In the genomic region with DNA sequence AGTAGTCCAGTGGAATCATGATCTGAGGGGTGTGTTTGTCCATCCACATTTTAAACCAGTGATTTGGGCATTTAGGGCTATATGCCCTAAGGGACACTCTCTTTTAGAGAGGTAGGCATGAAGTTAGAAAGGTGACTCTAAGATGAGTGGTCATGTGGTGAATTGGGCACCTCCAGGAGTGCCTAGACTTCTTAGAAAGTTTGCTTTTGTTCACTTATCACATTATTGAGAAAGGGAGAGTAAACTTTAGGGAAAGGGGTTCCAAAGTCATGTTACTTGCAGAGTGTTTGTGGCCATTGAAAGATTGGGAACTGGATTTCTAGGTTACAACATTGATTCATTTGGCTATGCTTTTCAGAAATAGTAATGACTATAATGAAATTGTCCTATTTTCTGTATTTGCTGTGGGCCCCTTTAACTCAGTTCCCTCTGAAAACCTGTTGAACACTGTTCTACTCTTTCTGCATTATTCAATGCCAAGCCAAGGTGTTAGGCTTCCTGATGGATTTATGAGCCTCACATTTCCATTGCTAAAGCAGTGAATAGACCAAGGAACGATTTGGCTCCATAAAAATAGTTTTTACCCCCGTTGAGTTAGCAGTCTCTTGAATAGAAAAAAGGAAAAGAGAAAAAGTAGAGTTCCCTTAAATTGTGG, we compare ENCODE assay signal across 21 cellular contexts.
DNase-seq lines count a peak whose midpoint lies in the region; ATAC-seq and TF ChIP-seq lines count a peak whose summit lies in the region.
"Had no signal": no experiment of that assay in that cellular context is flagged by ENCODE, and none has a peak within 500 bp of the region (broad histone marks: within the 10 kb centered on the region; RNA-seq: fewer than 3 reads in every experiment).

No MANE protein-coding gene starts in this region.

- H3K27me3 Mint-ChIP-seq in WTC11 (ENCODE audit: low read depth), result no peaks in the 10 kb centered on the region
- H3K27me3 Mint-ChIP-seq in mesothelial cell of epicardium (ENCODE audit: low read depth), result no peaks in the 10 kb centered on the region

- H3K9me3 Mint-ChIP-seq in WTC11 (no peaks in the 10 kb centered on the region), mesothelial cell of epicardium (no peaks in the 10 kb centered on the region)
- H3K9me3 Mint-ChIP-seq: HFFc6 had no signal

- WGBS in psoas muscle, 3 donors, result 9 to 22% (median 21%) methylated on average over 2 of the region's 2 CpGs

- H3K36me3 ChIP-seq in HEK293 (ENCODE audit: control insufficient read depth in 2 of 2, insufficient read depth in 1 of 2, low read length in 2 of 2) (no peaks in the 10 kb centered on the region), psoas muscle (ENCODE audit: insufficient read depth in 1 of 2, low read depth in 1 of 2) (no peaks in the 10 kb centered on the region)
- H3K36me3 ChIP-seq: SJSA1 had no signal

- H3K4me1 ChIP-seq in HEK293 (ENCODE audit: control insufficient read depth, insufficient read depth, low read length), result peaks cover 17% of the 10 kb centered on the region
- H3K4me1 ChIP-seq in psoas muscle, result peaks cover 57% of the 10 kb centered on the region
- H3K4me1 ChIP-seq: SJSA1 had no signal

- no peaks in the 10 kb centered on the region for H3K27me3 ChIP-seq in psoas muscle (ENCODE audit: insufficient read depth in 3 of 3, low read length in 2 of 3)
- H3K27me3 ChIP-seq: SJSA1 had no signal

- H3K27ac Mint-ChIP-seq in WTC11 (peak overlapping the region; percentile 76), mesothelial cell of epicardium (peak overlapping the region; percentile 74)
- H3K27ac Mint-ChIP-seq: HFFc6 had no signal

- CTCF ChIA-PET in HEK293 (lab: Yijun Ruan, JAX), result no interaction called here
- CTCF ChIA-PET in WTC11 (lab: Charles Lee), result interaction anchor here (0.6 to 0.7 kb wide), 2 partner anchors 95 to 206 kb away, joined by 3 read pairs; no protein-coding TSS in a partner anchor

- ATAC-seq in WTC11 (no peak), psoas muscle (no peak)
- ATAC-seq: PC-3 had no signal

- no peak overlapping the region for H3K27ac ChIP-seq in HEK293 (ENCODE audit: extremely low read depth, low read depth, low read length)
- H3K27ac ChIP-seq in psoas muscle, result peak overlapping the region; percentile 34
- H3K27ac ChIP-seq: GM23248, RWPE1, SJSA1 had no signal

- intact Hi-C loops in psoas muscle (cut with DNase I), result loop anchor here in 1 of 2 donors (5.0 kb wide), 1 partner anchor 168 kb away; the partner anchor contains the start of gene PTPRG

- no peak for TF ChIP-seq CTCF in HEK293 (tag by site-specific recombination; IDR thresholded peaks at IDR 0.05)
- no peak for TF ChIP-seq CTCF in WTC11 (IDR thresholded peaks at IDR 0.05)
- no peak for TF ChIP-seq CTCF in mesothelial cell of epicardium (IDR thresholded peaks at IDR 0.05; ENCODE audit: unreplicated experiment)
- no peak for TF ChIP-seq CTCF in psoas muscle (IDR thresholded peaks at IDR 0.05)

- DNase-seq in WTC11 (ENCODE audit: low spot score) (no peak), mesothelial cell of epicardium (ENCODE audit: low spot score in 2 of 2, unreplicated experiment in 2 of 2) (no peak), psoas muscle (no peak), SW480 (ENCODE audit: low spot score) (no peak), NCI-H1105 treated with DMSO at 0.1 percent for 48 hours (lab: John Stamatoyannopoulos, UW) (no peak)
- DNase-seq in activated naive CD4-positive, alpha-beta T cell (lab: John Stamatoyannopoulos, UW), result no peak
- DNase-seq: ACHN, AML-193, COR-L47, GM23248, HFFc6, KBM-7, MV-4-11, NCI-H1417 treated with DMSO at 0.1 percent for 48 hours, NCI-H1930, NCI-H2171 treated with DMSO at 0.1 percent for 48 hours, NCI-H774, PC-3 had no signal

- H3K4me1 Mint-ChIP-seq in WTC11, result peaks cover 76% of the 10 kb centered on the region
- H3K4me1 Mint-ChIP-seq in mesothelial cell of epicardium, result peaks cover 35% of the 10 kb centered on the region

- no peaks in the 10 kb centered on the region for H3K36me3 Mint-ChIP-seq in WTC11
- no peaks in the 10 kb centered on the region for H3K36me3 Mint-ChIP-seq in mesothelial cell of epicardium

- no peak overlapping the region for H3K4me3 Mint-ChIP-seq in WTC11
- H3K4me3 Mint-ChIP-seq in mesothelial cell of epicardium, result no peak overlapping the region
- H3K4me3 Mint-ChIP-seq: HFFc6 had no signal

- H3K4me3 ChIP-seq in HEK293 (ENCODE audit: low read depth, low read length) (no peak overlapping the region), psoas muscle (no peak overlapping the region)
- H3K4me3 ChIP-seq: GM23248, SJSA1 had no signal

- POLR2A ChIA-PET in HEK293 (lab: Yijun Ruan, JAX) (no interaction called here), WTC11 (lab: Charles Lee) (interaction anchor here (0.6 kb wide), 1 partner anchor 61 kb away, joined by 3 read pairs; no protein-coding TSS in a partner anchor)

- H3K9me3 ChIP-seq in HEK293 (ENCODE audit: control insufficient read depth, insufficient read depth, low read depth, low read length) (no peaks in the 10 kb centered on the region), psoas muscle (no peaks in the 10 kb centered on the region)
- H3K9me3 ChIP-seq: SJSA1 had no signal

TF ChIP-seq in HEK293, 187 proteins besides CTCF, POLR2A, EP300 and RAD21 (continues in another document):
- peak; percentile 72; the same call in 1 of the 2 replicates for TF ChIP-seq PRDM1 (tag by site-specific recombination; IDR thresholded peaks at IDR 0.05)
- peak; percentile 90 for TF ChIP-seq SCRT2 (tag by site-specific recombination; IDR thresholded peaks at IDR 0.05)
- TF ChIP-seq PBX3 (CRISPR knock-in tag; IDR thresholded peaks at IDR 0.05), result no peak
- TF ChIP-seq, protein P1, sequence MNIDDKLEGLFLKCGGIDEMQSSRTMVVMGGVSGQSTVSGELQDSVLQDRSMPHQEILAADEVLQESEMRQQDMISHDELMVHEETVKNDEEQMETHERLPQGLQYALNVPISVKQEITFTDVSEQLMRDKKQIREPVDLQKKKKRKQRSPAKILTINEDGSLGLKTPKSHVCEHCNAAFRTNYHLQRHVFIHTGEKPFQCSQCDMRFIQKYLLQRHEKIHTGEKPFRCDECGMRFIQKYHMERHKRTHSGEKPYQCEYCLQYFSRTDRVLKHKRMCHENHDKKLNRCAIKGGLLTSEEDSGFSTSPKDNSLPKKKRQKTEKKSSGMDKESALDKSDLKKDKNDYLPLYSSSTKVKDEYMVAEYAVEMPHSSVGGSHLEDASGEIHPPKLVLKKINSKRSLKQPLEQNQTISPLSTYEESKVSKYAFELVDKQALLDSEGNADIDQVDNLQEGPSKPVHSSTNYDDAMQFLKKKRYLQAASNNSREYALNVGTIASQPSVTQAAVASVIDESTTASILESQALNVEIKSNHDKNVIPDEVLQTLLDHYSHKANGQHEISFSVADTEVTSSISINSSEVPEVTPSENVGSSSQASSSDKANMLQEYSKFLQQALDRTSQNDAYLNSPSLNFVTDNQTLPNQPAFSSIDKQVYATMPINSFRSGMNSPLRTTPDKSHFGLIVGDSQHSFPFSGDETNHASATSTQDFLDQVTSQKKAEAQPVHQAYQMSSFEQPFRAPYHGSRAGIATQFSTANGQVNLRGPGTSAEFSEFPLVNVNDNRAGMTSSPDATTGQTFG (tag by site-specific recombination; IDR thresholded peaks at IDR 0.05; ENCODE audit: borderline replicate concordance), result no peak
- no peak for TF ChIP-seq ZNF610 (tag by site-specific recombination; IDR thresholded peaks at IDR 0.05; ENCODE audit: borderline replicate concordance)

TF ChIP-seq in WTC11, 78 proteins besides CTCF, POLR2A, EP300 and RAD21 (continues in another document):
- TF ChIP-seq EMX1 (CRISPR knock-in tag; IDR thresholded peaks at IDR 0.05), result no peak
- TF ChIP-seq AR (CRISPR knock-in tag; IDR thresholded peaks at IDR 0.05), result no peak
- no peak for TF ChIP-seq CREB1 (CRISPR knock-in tag; IDR thresholded peaks at IDR 0.05)
- no peak for TF ChIP-seq NFATC4 (CRISPR knock-in tag; IDR thresholded peaks at IDR 0.05)
- TF ChIP-seq, protein P2, sequence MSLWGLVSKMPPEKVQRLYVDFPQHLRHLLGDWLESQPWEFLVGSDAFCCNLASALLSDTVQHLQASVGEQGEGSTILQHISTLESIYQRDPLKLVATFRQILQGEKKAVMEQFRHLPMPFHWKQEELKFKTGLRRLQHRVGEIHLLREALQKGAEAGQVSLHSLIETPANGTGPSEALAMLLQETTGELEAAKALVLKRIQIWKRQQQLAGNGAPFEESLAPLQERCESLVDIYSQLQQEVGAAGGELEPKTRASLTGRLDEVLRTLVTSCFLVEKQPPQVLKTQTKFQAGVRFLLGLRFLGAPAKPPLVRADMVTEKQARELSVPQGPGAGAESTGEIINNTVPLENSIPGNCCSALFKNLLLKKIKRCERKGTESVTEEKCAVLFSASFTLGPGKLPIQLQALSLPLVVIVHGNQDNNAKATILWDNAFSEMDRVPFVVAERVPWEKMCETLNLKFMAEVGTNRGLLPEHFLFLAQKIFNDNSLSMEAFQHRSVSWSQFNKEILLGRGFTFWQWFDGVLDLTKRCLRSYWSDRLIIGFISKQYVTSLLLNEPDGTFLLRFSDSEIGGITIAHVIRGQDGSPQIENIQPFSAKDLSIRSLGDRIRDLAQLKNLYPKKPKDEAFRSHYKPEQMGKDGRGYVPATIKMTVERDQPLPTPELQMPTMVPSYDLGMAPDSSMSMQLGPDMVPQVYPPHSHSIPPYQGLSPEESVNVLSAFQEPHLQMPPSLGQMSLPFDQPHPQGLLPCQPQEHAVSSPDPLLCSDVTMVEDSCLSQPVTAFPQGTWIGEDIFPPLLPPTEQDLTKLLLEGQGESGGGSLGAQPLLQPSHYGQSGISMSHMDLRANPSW (CRISPR knock-in tag; conservative IDR thresholded peaks at IDR 0.05; ENCODE audit: low read depth), result no peak
